15 cellular contexts compared by ENCODE assay signal in the genomic region with DNA sequence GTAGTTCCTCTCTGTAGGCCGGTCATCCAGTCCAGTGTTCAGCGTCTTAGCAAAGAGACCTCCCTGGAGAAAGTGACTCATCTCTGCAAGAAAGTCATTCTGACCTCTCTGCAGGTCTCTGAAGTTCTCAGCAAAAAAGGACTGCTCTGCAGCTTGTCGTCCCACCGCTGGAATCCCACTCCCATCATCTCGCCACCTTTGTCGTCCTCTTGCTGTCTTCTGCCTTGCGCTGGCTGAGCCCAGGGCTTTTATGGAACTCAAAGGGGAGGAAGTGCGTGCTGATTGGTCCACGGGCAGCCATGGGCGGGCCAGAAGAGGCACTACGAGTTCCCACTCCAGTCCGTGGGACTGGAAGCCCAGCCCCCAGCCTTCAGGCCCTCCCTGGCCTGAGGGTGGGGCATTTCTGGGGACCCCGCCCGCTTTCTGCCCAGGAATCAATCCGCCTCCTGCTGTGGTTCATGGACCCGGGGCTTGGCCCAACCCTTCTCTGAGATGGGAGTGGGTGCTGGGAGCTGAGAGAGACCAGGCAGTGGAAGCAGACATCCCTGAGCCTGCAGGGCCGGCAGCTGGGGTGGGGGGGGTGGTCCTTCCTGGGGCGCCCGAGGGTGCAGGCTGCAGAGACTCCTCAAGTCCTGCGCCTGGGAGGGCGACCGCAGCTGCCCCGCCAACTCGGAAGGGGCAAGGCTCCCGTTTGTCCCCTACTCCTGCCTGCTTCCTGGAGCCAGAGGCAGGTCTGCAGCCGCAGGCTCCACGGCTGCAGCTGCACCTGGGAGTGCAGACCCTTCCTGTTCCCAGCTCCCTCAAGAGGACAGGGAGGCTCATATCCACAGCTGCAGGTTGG.
DNase-seq lines count a peak whose midpoint lies in the region; TF ChIP-seq lines count a peak whose summit lies in the region.
"Had no signal": no experiment of that assay in that cellular context is flagged by ENCODE, and none has a peak within 500 bp of the region (broad histone marks: within the 10 kb centered on the region; RNA-seq: fewer than 3 reads in every experiment).

No MANE protein-coding gene starts in this region.

- intact Hi-C loops in CD14-positive monocyte (cut with micrococcal nuclease), result no loop called here

- peak; percentile 89 for DNase-seq in DMS79 treated with DMSO at 0.1 percent for 48 hours (lab: John Stamatoyannopoulos, UW)
- peak; percentile 75 for DNase-seq in NCI-H2029 (lab: John Stamatoyannopoulos, UW)
- DNase-seq in SHP77 treated with DMSO at 0.1 percent for 48 hours (lab: John Stamatoyannopoulos, UW), result peak; percentile 88
- peak; percentile 35 for DNase-seq in nephron progenitor cell
- DNase-seq in cerebellar cortex (ENCODE audit: low spot score), result no peak
- DNase-seq in NCI-H226, result no peak
- no peak for DNase-seq in stimulated activated CD4-positive, alpha-beta T cell treated with anti-CD3 and anti-CD28 coated beads, Interleukin-1b, Interleukin-23, amount 100 ng/mL, for 48 hours
- no peak for DNase-seq in CD14-positive monocyte (ENCODE audit: low spot score)
- DNase-seq: activated CD4-positive, alpha-beta T cell treated with anti-CD3 and anti-CD28 coated beads for 4 hours; CD8-positive, alpha-beta T cell; NCI-H1436 treated with DMSO at 0.1 percent for 48 hours; pancreas; stimulated activated CD4-positive, alpha-beta T cell treated with anti-CD3 and anti-CD28 coated beads, Interleukin-2, amount 100 ng/mL, for 24 hours; stomach had no signal

- TF ChIP-seq CTCF in nephron progenitor cell (IDR thresholded peaks at IDR 0.05) (no peak), CD14-positive monocyte (IDR thresholded peaks at IDR 0.05) (no peak)

- H3K9me3 Mint-ChIP-seq in nephron progenitor cell, result no peaks in the 10 kb centered on the region
- peaks cover 2 to 8% (median 3%) of the 10 kb centered on the region in 7 donors for H3K9me3 Mint-ChIP-seq in CD14-positive monocyte
- H3K9me3 Mint-ChIP-seq: activated T-helper 2 cell treated with anti-CD3 and anti-CD28 coated beads, Interferon-gamma antibody, Interleukin-2, Interleukin-4, amounts not matched to agents 10 μg/mL and 5 μg/mL and 100 μg/mL, durations not matched to agents 14 hours and 24 hours and 36 hours; CD8-positive, alpha-beta T cell had no signal

- peak overlapping the region; percentile 52 for H3K4me3 Mint-ChIP-seq in nephron progenitor cell
- H3K4me3 Mint-ChIP-seq in CD14-positive monocyte, result no peak overlapping the region
- H3K4me3 Mint-ChIP-seq: CD8-positive, alpha-beta T cell had no signal

- H3K4me1 Mint-ChIP-seq in nephron progenitor cell (no peaks in the 10 kb centered on the region), CD14-positive monocyte (no peaks in the 10 kb centered on the region)

- no peaks in the 10 kb centered on the region for H3K36me3 Mint-ChIP-seq in nephron progenitor cell (ENCODE audit: low read depth)
- H3K36me3 Mint-ChIP-seq in CD14-positive monocyte, result no peaks in the 10 kb centered on the region
- H3K36me3 Mint-ChIP-seq: CD8-positive, alpha-beta T cell had no signal

- H3K27ac Mint-ChIP-seq in nephron progenitor cell (no peak overlapping the region), CD14-positive monocyte (no peak overlapping the region)
- H3K27ac Mint-ChIP-seq: activated T-helper 2 cell treated with anti-CD3 and anti-CD28 coated beads, Interferon-gamma antibody, Interleukin-2, Interleukin-4, amounts not matched to agents 10 μg/mL and 5 μg/mL and 100 μg/mL, durations not matched to agents 14 hours and 24 hours and 36 hours; CD8-positive, alpha-beta T cell had no signal

- H3K27me3 Mint-ChIP-seq in nephron progenitor cell (ENCODE audit: low read depth, poor library complexity) (peaks cover 11% of the 10 kb centered on the region), CD14-positive monocyte (ENCODE audit: low read depth in 3 of 3) (peaks cover 0 to 1% (median 0%) of the 10 kb centered on the region in 3 donors)

Comparison
In these comparisons a context has a peak if more than half of its experiments do, and no peak if none do; other contexts are left out.
1. DNase-seq: peak in DMS79 treated with DMSO at 0.1 percent for 48 hours (single experiment), NCI-H2029 (single experiment), SHP77 treated with DMSO at 0.1 percent for 48 hours (single experiment) and nephron progenitor cell (single experiment); none in cerebellar cortex (single experiment), NCI-H226 (single experiment), stimulated activated CD4-positive, alpha-beta T cell treated with anti-CD3 and anti-CD28 coated beads, Interleukin-1b, Interleukin-23, amount 100 ng/mL, for 48 hours (single experiment) and CD14-positive monocyte (single experiment).